Comparison of ENCODE assay signal across 2 cellular contexts in genomic region chr1:35577071-35577998, GRCh38.
A peak's percentile ranks its signal among the peaks of the same experiment; 100 is the strongest.
TF ChIP-seq lines count a peak whose summit lies in the region.

No MANE protein-coding gene starts in this region.

TF ChIP-seq in K562, 482 proteins besides CTCF, POLR2A, EP300 and RAD21:
- TF ChIP-seq ZNF589 (CRISPR knock-in tag; IDR thresholded peaks at IDR 0.05; ENCODE audit: low read depth) (no peak), ZNF140 (CRISPR knock-in tag; IDR thresholded peaks at IDR 0.05) (no peak), NFIC (IDR thresholded peaks at IDR 0.05) (no peak), ZBTB33 (CRISPR knock-in tag; IDR thresholded peaks at IDR 0.05) (peak; percentile 78), ZNF395 (CRISPR knock-in tag; IDR thresholded peaks at IDR 0.05) (no peak), PHTF2 (CRISPR knock-in tag; IDR thresholded peaks at IDR 0.05) (no peak)

TF ChIP-seq in SK-N-SH treated with all-trans-retinoic acid at 6 μM for 48 hours, 23 proteins besides CTCF, POLR2A, EP300 and RAD21:
- TF ChIP-seq RARB (CRISPR knock-in tag; IDR thresholded peaks at IDR 0.05) (no peak), TOX (CRISPR knock-in tag; IDR thresholded peaks at IDR 0.05; ENCODE audit: borderline replicate concordance) (no peak), PPARA (CRISPR knock-in tag; IDR thresholded peaks at IDR 0.05; ENCODE audit: borderline replicate concordance) (no peak), CSDC2 (CRISPR knock-in tag; IDR thresholded peaks at IDR 0.05) (no peak), ISL1 (CRISPR knock-in tag; IDR thresholded peaks at IDR 0.05) (no peak), SNAI2 (CRISPR knock-in tag; IDR thresholded peaks at IDR 0.05) (no peak), GLIS3 (CRISPR knock-in tag; IDR thresholded peaks at IDR 0.05) (no peak)
